Comparison of ENCODE assay signal across 26 cellular contexts in genomic region chr11:118106789-118107335, GRCh38. TPM values are rescaled to one million over a fixed set of nuclear protein-coding genes. Genes with fewer than 3 reads are reported as not detected.
A peak's percentile ranks its signal among the peaks of the same experiment; 100 is the strongest.
DNase-seq lines count a peak whose midpoint lies in the region; ATAC-seq, FAIRE-seq and TF ChIP-seq lines count a peak whose summit lies in the region.
"Had no signal": no experiment of that assay in that cellular context is flagged by ENCODE, and none has a peak within 500 bp of the region (broad histone marks: within the 10 kb centered on the region; RNA-seq: fewer than 3 reads in every experiment).

No MANE protein-coding gene starts in this region.

- H3K9me3 ChIP-seq in mucosa of descending colon, result no peaks in the 10 kb centered on the region
- H3K9me3 ChIP-seq: ascending aorta, esophagus muscularis mucosa, neutrophil, spleen had no signal

- intact Hi-C loops in posterior vena cava (cut with DNase I), result no loop called here
- intact Hi-C loops in mucosa of descending colon (cut with DNase I, micrococcal nuclease), result no loop called here

- no peaks in the 10 kb centered on the region for H3K4me1 ChIP-seq in mucosa of descending colon (ENCODE audit: low read depth)
- H3K4me1 ChIP-seq: ascending aorta, spleen had no signal

- H3K4me3 ChIP-seq in bronchial epithelial cell (ENCODE audit: low read depth, low read length), result no peak overlapping the region
- H3K4me3 ChIP-seq in mucosa of descending colon, result no peak overlapping the region
- H3K4me3 ChIP-seq: ascending aorta, esophagus muscularis mucosa, spleen had no signal

- H3K36me3 ChIP-seq in bronchial epithelial cell (ENCODE audit: control insufficient read depth, insufficient read depth, low read length), result peaks cover 4% of the 10 kb centered on the region
- H3K36me3 ChIP-seq in mucosa of descending colon (ENCODE audit: low read depth), result no peaks in the 10 kb centered on the region
- H3K36me3 ChIP-seq: ascending aorta, esophagus muscularis mucosa, neutrophil, spleen had no signal

- FAIRE-seq in bronchial epithelial cell (lab: Jason Lieb, UNC), result no peak

- DNase-seq in Daoy (ENCODE audit: low read depth) (peak; percentile 35), HT-29 (ENCODE audit: low spot score) (peak; percentile 29), bronchial epithelial cell (ENCODE audit: low read depth) (peak; percentile 80), posterior vena cava (ENCODE audit: low spot score) (peak; percentile 40), NCI-H2227 (lab: John Stamatoyannopoulos, UW; ENCODE audit: unreplicated experiment) (no peak), mucosa of descending colon (no peak), MV-4-11 (lab: John Stamatoyannopoulos, UW) (no peak)
- DNase-seq: activated CD4-positive, CD25-positive, alpha-beta regulatory T cell treated with anti-CD3 and anti-CD28 coated beads, Interleukin-2, amount 50 U/mL, for 72 hours; activated CD8-positive, alpha-beta memory T cell treated with anti-CD3 and anti-CD28 coated beads for 24 hours; activated naive CD4-positive, alpha-beta T cell treated with anti-CD3 and anti-CD28 coated beads, Interleukin-2, amount 50 U/mL, for 16 hours; activated T-cell treated with anti-CD3 and anti-CD28 coated beads, Interleukin-2, amount 50 U/mL, for 4 hours; COR-L47; effector CD4-positive, alpha-beta T cell; left colon; NCI-H1092; NCI-H2081 treated with DMSO at 0.1 percent for 48 hours; NCI-H510A; spleen; stimulated activated CD4-positive, alpha-beta T cell treated with anti-CD3 and anti-CD28 coated beads, Interleukin-4, amount 100 ng/mL, for 24 hours; stimulated activated naive CD8-positive, alpha-beta T cell treated with anti-CD3 and anti-CD28 coated beads, Interleukin-15, amount 100 ng/mL, for 72 hours; T-helper 9 cell had no signal

- no peaks in the 10 kb centered on the region for H3K27me3 ChIP-seq in bronchial epithelial cell (ENCODE audit: control insufficient read depth, insufficient read depth, low read length)
- H3K27me3 ChIP-seq: ascending aorta, neutrophil, spleen had no signal

- no peak for TF ChIP-seq CTCF in bronchial epithelial cell (IDR thresholded peaks at IDR 0.05; ENCODE audit: insufficient read depth, low read length, severe bottlenecking)
- TF ChIP-seq CTCF in mucosa of descending colon (IDR thresholded peaks at IDR 0.05), result no peak

- ATAC-seq in mucosa of descending colon (no peak), HG03378 (IDR thresholded peaks at IDR 0.05; ENCODE audit: unreplicated experiment) (no peak)
- ATAC-seq: activated T-cell treated with anti-CD3 and anti-CD28 coated beads, Interleukin-2, amount 50 U/mL, for 4 hours; left colon; stimulated activated naive CD8-positive, alpha-beta T cell treated with anti-CD3 and anti-CD28 coated beads, Interleukin-15, amount 100 ng/mL, for 72 hours had no signal

RNA-seq across cellular contexts. Expression of gene SMIM35, which starts 20.1 kb away (rescaled TPM):
- not detected in 2 replicates for total RNA-seq in Daoy (2014; rRNA removed; shearing (Covaris generic))
- not detected in 2 replicates for total RNA-seq in HT-29 (2014; rRNA removed; shearing (Covaris generic))
- total RNA-seq in bronchial epithelial cell, result not detected in 2 replicates
- total RNA-seq in posterior vena cava, result not detected
- total RNA-seq in mucosa of descending colon, result not detected
- total RNA-seq: activated T-cell treated with anti-CD3 and anti-CD28 coated beads, Interleukin-2, amount 50 U/mL, for 4 hours; ascending aorta; cerebellum; esophagus muscularis mucosa had no signal

RNA-seq across cellular contexts. Expression of gene TMPRSS4, which starts 30.0 kb away (rescaled TPM):
- total RNA-seq in Daoy (2014; rRNA removed; shearing (Covaris generic)), result not detected in 2 replicates
- total RNA-seq in HT-29 (2014; rRNA removed; shearing (Covaris generic)), result 152 and 157 TPM in 2 replicates
- total RNA-seq in bronchial epithelial cell (42.4 and 202 TPM in 2 replicates), posterior vena cava (not detected), mucosa of descending colon (100 to 1,000 TPM; 159 to 648 (median 243) TPM)
- total RNA-seq: ascending aorta, cerebellum had no signal

RNA-seq across cellular contexts. Expression of gene SCN4B, which starts 45.8 kb away (rescaled TPM):
- total RNA-seq in Daoy (2014; rRNA removed; shearing (Covaris generic)), result 0.57 and 1.2 TPM in 2 replicates
- total RNA-seq in HT-29 (2014; rRNA removed; shearing (Covaris generic)), result not detected in 2 replicates
- 0.53 and 1.2 TPM in 2 replicates for total RNA-seq in bronchial epithelial cell
- total RNA-seq in posterior vena cava, result 1 to 10 TPM; 3.5 to 9.8 TPM
- total RNA-seq in mucosa of descending colon, result 1 to 10 TPM; 1.0 to 2.6 (median 1.2) TPM
- total RNA-seq: activated T-cell treated with anti-CD3 and anti-CD28 coated beads, Interleukin-2, amount 50 U/mL, for 4 hours had no signal

Comparison
In these comparisons a context has a peak if more than half of its experiments do, and no peak if none do; other contexts are left out.
1. DNase-seq: peak in Daoy (single experiment), HT-29 (single experiment), bronchial epithelial cell (single experiment) and posterior vena cava (single experiment); none in NCI-H2227 (single experiment), mucosa of descending colon (0 of 3) and MV-4-11 (single experiment).
2. RNA of gene TMPRSS4, which starts 30.0 kb away (total RNA-seq): 159 to 648 TPM in mucosa of descending colon, 152 to 157 TPM in HT-29 and 42.4 to 202 TPM in bronchial epithelial cell; not detected in posterior vena cava and not detected in Daoy; every median in the first group is over 10 times any median in the second.